1 cellular context compared by ENCODE assay signal in the genomic region with DNA sequence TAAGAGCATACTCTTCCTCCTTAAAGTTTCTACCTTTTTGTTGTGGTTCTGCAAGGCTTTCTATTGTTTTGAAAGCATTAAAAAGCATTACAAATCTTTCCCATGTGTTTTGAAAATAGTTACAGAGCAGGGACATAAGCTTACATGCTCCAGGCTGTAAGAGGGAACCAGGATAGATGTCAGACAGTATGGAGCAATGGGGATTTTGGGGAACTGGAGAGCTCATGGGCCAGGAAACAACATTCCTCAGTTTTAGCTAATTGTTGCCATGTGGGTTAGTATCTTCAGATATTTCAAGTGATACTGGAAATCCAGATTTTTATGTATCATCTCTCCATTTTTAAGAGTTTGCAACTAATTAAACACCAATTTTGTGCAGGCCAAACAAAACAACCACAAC.
TF ChIP-seq lines count a peak whose summit lies in the region.

No MANE protein-coding gene starts in this region.

TF ChIP-seq in GM23338, 12 proteins besides CTCF, POLR2A, EP300 and RAD21 (continued from another document):
- TF ChIP-seq, protein P1, sequence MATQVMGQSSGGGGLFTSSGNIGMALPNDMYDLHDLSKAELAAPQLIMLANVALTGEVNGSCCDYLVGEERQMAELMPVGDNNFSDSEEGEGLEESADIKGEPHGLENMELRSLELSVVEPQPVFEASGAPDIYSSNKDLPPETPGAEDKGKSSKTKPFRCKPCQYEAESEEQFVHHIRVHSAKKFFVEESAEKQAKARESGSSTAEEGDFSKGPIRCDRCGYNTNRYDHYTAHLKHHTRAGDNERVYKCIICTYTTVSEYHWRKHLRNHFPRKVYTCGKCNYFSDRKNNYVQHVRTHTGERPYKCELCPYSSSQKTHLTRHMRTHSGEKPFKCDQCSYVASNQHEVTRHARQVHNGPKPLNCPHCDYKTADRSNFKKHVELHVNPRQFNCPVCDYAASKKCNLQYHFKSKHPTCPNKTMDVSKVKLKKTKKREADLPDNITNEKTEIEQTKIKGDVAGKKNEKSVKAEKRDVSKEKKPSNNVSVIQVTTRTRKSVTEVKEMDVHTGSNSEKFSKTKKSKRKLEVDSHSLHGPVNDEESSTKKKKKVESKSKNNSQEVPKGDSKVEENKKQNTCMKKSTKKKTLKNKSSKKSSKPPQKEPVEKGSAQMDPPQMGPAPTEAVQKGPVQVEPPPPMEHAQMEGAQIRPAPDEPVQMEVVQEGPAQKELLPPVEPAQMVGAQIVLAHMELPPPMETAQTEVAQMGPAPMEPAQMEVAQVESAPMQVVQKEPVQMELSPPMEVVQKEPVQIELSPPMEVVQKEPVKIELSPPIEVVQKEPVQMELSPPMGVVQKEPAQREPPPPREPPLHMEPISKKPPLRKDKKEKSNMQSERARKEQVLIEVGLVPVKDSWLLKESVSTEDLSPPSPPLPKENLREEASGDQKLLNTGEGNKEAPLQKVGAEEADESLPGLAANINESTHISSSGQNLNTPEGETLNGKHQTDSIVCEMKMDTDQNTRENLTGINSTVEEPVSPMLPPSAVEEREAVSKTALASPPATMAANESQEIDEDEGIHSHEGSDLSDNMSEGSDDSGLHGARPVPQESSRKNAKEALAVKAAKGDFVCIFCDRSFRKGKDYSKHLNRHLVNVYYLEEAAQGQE (IDR thresholded peaks at IDR 0.05; ENCODE audit: unreplicated experiment), result no peak
- TF ChIP-seq ZNF331 (CRISPR knock-in tag; IDR thresholded peaks at IDR 0.05; ENCODE audit: low read depth) (no peak), JUNB (IDR thresholded peaks at IDR 0.05; ENCODE audit: unreplicated experiment) (no peak), ZNF114 (CRISPR knock-in tag; IDR thresholded peaks at IDR 0.05) (no peak), EZH2 (IDR thresholded peaks at IDR 0.05; ENCODE audit: low read depth, unreplicated experiment) (no peak), POLR2AphosphoS5 (IDR thresholded peaks at IDR 0.05; ENCODE audit: low read depth) (no peak), EZH2phosphoT487 (IDR thresholded peaks at IDR 0.05; ENCODE audit: unreplicated experiment) (no peak)
- TF ChIP-seq, protein P2, sequence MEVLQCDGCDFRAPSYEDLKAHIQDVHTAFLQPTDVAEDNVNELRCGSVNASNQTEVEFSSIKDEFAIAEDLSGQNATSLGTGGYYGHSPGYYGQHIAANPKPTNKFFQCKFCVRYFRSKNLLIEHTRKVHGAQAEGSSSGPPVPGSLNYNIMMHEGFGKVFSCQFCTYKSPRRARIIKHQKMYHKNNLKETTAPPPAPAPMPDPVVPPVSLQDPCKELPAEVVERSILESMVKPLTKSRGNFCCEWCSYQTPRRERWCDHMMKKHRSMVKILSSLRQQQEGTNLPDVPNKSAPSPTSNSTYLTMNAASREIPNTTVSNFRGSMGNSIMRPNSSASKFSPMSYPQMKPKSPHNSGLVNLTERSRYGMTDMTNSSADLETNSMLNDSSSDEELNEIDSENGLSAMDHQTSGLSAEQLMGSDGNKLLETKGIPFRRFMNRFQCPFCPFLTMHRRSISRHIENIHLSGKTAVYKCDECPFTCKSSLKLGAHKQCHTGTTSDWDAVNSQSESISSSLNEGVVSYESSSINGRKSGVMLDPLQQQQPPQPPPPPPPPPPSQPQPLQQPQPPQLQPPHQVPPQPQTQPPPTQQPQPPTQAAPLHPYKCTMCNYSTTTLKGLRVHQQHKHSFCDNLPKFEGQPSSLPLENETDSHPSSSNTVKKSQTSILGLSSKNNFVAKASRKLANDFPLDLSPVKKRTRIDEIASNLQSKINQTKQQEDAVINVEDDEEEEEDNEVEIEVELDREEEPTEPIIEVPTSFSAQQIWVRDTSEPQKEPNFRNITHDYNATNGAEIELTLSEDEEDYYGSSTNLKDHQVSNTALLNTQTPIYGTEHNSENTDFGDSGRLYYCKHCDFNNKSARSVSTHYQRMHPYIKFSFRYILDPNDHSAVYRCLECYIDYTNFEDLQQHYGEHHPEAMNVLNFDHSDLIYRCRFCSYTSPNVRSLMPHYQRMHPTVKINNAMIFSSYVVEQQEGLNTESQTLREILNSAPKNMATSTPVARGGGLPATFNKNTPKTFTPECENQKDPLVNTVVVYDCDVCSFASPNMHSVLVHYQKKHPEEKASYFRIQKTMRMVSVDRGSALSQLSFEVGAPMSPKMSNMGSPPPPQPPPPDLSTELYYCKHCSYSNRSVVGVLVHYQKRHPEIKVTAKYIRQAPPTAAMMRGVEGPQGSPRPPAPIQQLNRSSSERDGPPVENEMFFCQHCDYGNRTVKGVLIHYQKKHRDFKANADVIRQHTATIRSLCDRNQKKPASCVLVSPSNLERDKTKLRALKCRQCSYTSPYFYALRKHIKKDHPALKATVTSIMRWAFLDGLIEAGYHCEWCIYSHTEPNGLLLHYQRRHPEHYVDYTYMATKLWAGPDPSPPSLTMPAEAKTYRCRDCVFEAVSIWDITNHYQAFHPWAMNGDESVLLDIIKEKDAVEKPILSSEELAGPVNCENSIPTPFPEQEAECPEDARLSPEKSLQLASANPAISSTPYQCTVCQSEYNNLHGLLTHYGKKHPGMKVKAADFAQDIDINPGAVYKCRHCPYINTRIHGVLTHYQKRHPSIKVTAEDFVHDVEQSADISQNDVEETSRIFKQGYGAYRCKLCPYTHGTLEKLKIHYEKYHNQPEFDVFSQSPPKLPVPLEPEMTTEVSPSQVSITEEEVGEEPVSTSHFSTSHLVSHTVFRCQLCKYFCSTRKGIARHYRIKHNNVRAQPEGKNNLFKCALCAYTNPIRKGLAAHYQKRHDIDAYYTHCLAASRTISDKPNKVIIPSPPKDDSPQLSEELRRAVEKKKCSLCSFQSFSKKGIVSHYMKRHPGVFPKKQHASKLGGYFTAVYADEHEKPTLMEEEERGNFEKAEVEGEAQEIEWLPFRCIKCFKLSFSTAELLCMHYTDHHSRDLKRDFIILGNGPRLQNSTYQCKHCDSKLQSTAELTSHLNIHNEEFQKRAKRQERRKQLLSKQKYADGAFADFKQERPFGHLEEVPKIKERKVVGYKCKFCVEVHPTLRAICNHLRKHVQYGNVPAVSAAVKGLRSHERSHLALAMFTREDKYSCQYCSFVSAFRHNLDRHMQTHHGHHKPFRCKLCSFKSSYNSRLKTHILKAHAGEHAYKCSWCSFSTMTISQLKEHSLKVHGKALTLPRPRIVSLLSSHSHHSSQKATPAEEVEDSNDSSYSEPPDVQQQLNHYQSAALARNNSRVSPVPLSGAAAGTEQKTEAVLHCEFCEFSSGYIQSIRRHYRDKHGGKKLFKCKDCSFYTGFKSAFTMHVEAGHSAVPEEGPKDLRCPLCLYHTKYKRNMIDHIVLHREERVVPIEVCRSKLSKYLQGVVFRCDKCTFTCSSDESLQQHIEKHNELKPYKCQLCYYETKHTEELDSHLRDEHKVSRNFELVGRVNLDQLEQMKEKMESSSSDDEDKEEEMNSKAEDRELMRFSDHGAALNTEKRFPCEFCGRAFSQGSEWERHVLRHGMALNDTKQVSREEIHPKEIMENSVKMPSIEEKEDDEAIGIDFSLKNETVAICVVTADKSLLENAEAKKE (CRISPR knock-in tag; IDR thresholded peaks at IDR 0.05), result no peak
